8 cellular contexts compared by ENCODE assay signal in genomic region chrX:123648028-123648810, GRCh38.
DNase-seq lines count a peak whose midpoint lies in the region; ATAC-seq and TF ChIP-seq lines count a peak whose summit lies in the region.

No MANE protein-coding gene starts in this region.

- H3K27me3 ChIP-seq in cardiac muscle cell: no peaks in the 10 kb centered on the region
- no peaks in the 10 kb centered on the region for H3K27me3 ChIP-seq in heart right ventricle
- no peaks in the 10 kb centered on the region for H3K27me3 ChIP-seq in upper lobe of left lung
- H3K27me3 ChIP-seq in suprapubic skin: no peaks in the 10 kb centered on the region

- WGBS in heart right ventricle, 2 donors: 61 to 65% methylated on average over 19 to 20 of the region's 20 CpGs
- 45 to 68% methylated on average over 3 to 20 of the region's 20 CpGs for WGBS in upper lobe of left lung, 2 donors
- WGBS in suprapubic skin: 55% methylated on average over 19 of the region's 20 CpGs

- no peak for ATAC-seq in heart right ventricle
- ATAC-seq in upper lobe of left lung (ENCODE audit: low FRiP score in 2 of 2): peak; percentile 72 to 87
- no peak for ATAC-seq in GM21390 (IDR thresholded peaks at IDR 0.05; ENCODE audit: unreplicated experiment)

- TF ChIP-seq EP300 in upper lobe of left lung (IDR thresholded peaks at IDR 0.05): no peak
- no peak for TF ChIP-seq EP300 in suprapubic skin (IDR thresholded peaks at IDR 0.05)

- TF ChIP-seq POLR2A in upper lobe of left lung (IDR thresholded peaks at IDR 0.05) (no peak), suprapubic skin (IDR thresholded peaks at IDR 0.05) (no peak)

- DNase-seq in cardiac muscle cell (ENCODE audit: low read depth in 1 of 2, low spot score in 1 of 2) (peak; percentile 69 to 70), heart right ventricle (no peak), iPS-NIHi11 (ENCODE audit: low spot score) (peak; percentile 45), upper lobe of left lung (peak in 1 of 2 donors; percentile 72), suprapubic skin (ENCODE audit: low spot score in 2 of 2) (no peak), NCI-H446 (lab: John Stamatoyannopoulos, UW) (no peak)
- DNase-seq in activated CD4-positive, alpha-beta T cell treated with anti-CD3 and anti-CD28 coated beads for 48 hours: peak; percentile 3

- no peaks in the 10 kb centered on the region for H3K9me3 ChIP-seq in cardiac muscle cell (ENCODE audit: low read depth)
- no peaks in the 10 kb centered on the region for H3K9me3 ChIP-seq in heart right ventricle
- H3K9me3 ChIP-seq in upper lobe of left lung: no peaks in the 10 kb centered on the region
- H3K9me3 ChIP-seq in suprapubic skin: no peaks in the 10 kb centered on the region

- H3K36me3 ChIP-seq in cardiac muscle cell (no peaks in the 10 kb centered on the region), heart right ventricle (peaks cover 0 to 19% (median 0%) of the 10 kb centered on the region in 9 donors), upper lobe of left lung (no peaks in the 10 kb centered on the region), suprapubic skin (no peaks in the 10 kb centered on the region)

- H3K4me1 ChIP-seq in cardiac muscle cell (ENCODE audit: low read depth) (no peaks in the 10 kb centered on the region), heart right ventricle (no peaks in the 10 kb centered on the region), upper lobe of left lung (peaks cover 0 to 15% (median 2%) of the 10 kb centered on the region in 4 donors), suprapubic skin (no peaks in the 10 kb centered on the region)

- H3K4me3 ChIP-seq in cardiac muscle cell: no peak overlapping the region
- H3K4me3 ChIP-seq in heart right ventricle: no peak overlapping the region
- no peak overlapping the region for H3K4me3 ChIP-seq in upper lobe of left lung
- no peak overlapping the region for H3K4me3 ChIP-seq in suprapubic skin

- TF ChIP-seq CTCF in cardiac muscle cell (IDR thresholded peaks at IDR 0.05; ENCODE audit: low read depth, low read length): no peak
- TF ChIP-seq CTCF in heart right ventricle (IDR thresholded peaks at IDR 0.05): no peak
- TF ChIP-seq CTCF in upper lobe of left lung (IDR thresholded peaks at IDR 0.05): no peak
- TF ChIP-seq CTCF in suprapubic skin (IDR thresholded peaks at IDR 0.05): no peak

- H3K27ac ChIP-seq in cardiac muscle cell (peak overlapping the region; percentile 81), heart right ventricle (no peak overlapping the region), upper lobe of left lung (peak overlapping the region in 3 of 4 donors; percentile 4 to 42 (median 40)), suprapubic skin (no peak overlapping the region)

- intact Hi-C loops in heart right ventricle (cut with DNase I): no loop called here

Comparison
In these comparisons a context has a peak if more than half of its experiments do, and no peak if none do; other contexts are left out.
1. DNase-seq: peak in cardiac muscle cell (2 of 2), activated CD4-positive, alpha-beta T cell treated with anti-CD3 and anti-CD28 coated beads for 48 hours (single experiment) and iPS-NIHi11 (single experiment); none in heart right ventricle (0 of 2), suprapubic skin (0 of 2) and NCI-H446 (0 of 2).
2. H3K27ac ChIP-seq: peak in cardiac muscle cell (single experiment) and upper lobe of left lung (3 of 4); none in heart right ventricle (0 of 10) and suprapubic skin (single experiment).
3. ATAC-seq: peak in upper lobe of left lung (2 of 2); none in heart right ventricle (0 of 8) and GM21390 (single experiment).